1 cellular context compared by ENCODE assay signal in genomic region chr17:76528528-76529223, GRCh38.
TF ChIP-seq lines count a peak whose summit lies in the region.

No MANE protein-coding gene starts in this region.

TF ChIP-seq in GM23338, 12 proteins besides CTCF, POLR2A, EP300 and RAD21:
- TF ChIP-seq ETS1 (IDR thresholded peaks at IDR 0.05) (no peak), REST (IDR thresholded peaks at IDR 0.05; ENCODE audit: unreplicated experiment) (no peak), NANOG (IDR thresholded peaks at IDR 0.05; ENCODE audit: borderline replicate concordance) (no peak), ZNF462 (CRISPR knock-in tag; IDR thresholded peaks at IDR 0.05) (no peak), STAT1 (IDR thresholded peaks at IDR 0.05; ENCODE audit: unreplicated experiment) (no peak)
